ENCODE assay signal across 20 cellular contexts in genomic region chr16:14458576-14458975, GRCh38.
"Had no signal": no experiment of that assay in that cellular context is flagged by ENCODE, and none has a peak within 500 bp of the region (broad histone marks: within the 10 kb centered on the region; RNA-seq: fewer than 3 reads in every experiment).

No MANE protein-coding gene starts in this region.

- H3K4me1 Mint-ChIP-seq: activated naive CD4-positive, alpha-beta T cell treated with anti-CD3 and anti-CD28 coated beads, Interleukin-2, amount 10 ng/mL, durations not matched to agents 7 days and 5 days; activated naive CD8-positive, alpha-beta T cell treated with anti-CD3 and anti-CD28 coated beads, Interleukin-2, amount 50 U/mL, for 24 hours had no signal

- DNase-seq: activated CD4-positive, alpha-beta T cell treated with anti-CD3 and anti-CD28 coated beads, Interleukin-2, amount 50 U/mL, for 1 hour; activated CD4-positive, CD25-positive, alpha-beta regulatory T cell; activated CD8-positive, alpha-beta memory T cell treated with anti-CD3 and anti-CD28 coated beads, Interleukin-2, amount 50 U/mL, for 4 hours; activated effector memory CD4-positive, alpha-beta T cell treated with Interleukin-2 at 50 U/mL for 16 hours; activated naive CD4-positive, alpha-beta T cell treated with anti-CD3 and anti-CD28 coated beads, Interleukin-2, amount 10 ng/mL, durations not matched to agents 7 days and 5 days; activated naive CD8-positive, alpha-beta T cell treated with anti-CD3 and anti-CD28 coated beads, Interleukin-2, amount 50 U/mL, for 24 hours; activated T-cell treated with anti-CD3 and anti-CD28 coated beads, Interleukin-2, amount 50 U/mL, for 4 hours; anterior cingulate cortex; erythroblast; head of caudate nucleus; left cardiac atrium; naive thymus-derived CD8-positive, alpha-beta T cell; retina; stimulated activated CD4-positive, alpha-beta T cell treated with anti-CD3 and anti-CD28 coated beads, Interleukin-2, amount 100 ng/mL, for 24 hours; stimulated activated naive CD4-positive, alpha-beta T cell treated with Interleukin-2 at 50 U/mL for 16 hours; substantia nigra; T-cell; tibial artery; uterus had no signal

- H3K4me3 Mint-ChIP-seq: activated naive CD4-positive, alpha-beta T cell treated with anti-CD3 and anti-CD28 coated beads, Interleukin-2, amount 10 ng/mL, durations not matched to agents 7 days and 5 days; activated naive CD8-positive, alpha-beta T cell treated with anti-CD3 and anti-CD28 coated beads, Interleukin-2, amount 50 U/mL, for 24 hours; activated T-cell treated with anti-CD3 and anti-CD28 coated beads, Interleukin-2, amount 50 U/mL, for 4 hours; naive thymus-derived CD8-positive, alpha-beta T cell; T-cell had no signal

- H3K27me3 Mint-ChIP-seq: activated naive CD4-positive, alpha-beta T cell treated with anti-CD3 and anti-CD28 coated beads, Interleukin-2, amount 10 ng/mL, durations not matched to agents 7 days and 5 days; activated naive CD8-positive, alpha-beta T cell treated with anti-CD3 and anti-CD28 coated beads, Interleukin-2, amount 50 U/mL, for 24 hours; naive thymus-derived CD8-positive, alpha-beta T cell; T-cell had no signal

- H3K27ac Mint-ChIP-seq: activated naive CD4-positive, alpha-beta T cell treated with anti-CD3 and anti-CD28 coated beads, Interleukin-2, amount 10 ng/mL, durations not matched to agents 7 days and 5 days; activated naive CD8-positive, alpha-beta T cell treated with anti-CD3 and anti-CD28 coated beads, Interleukin-2, amount 50 U/mL, for 24 hours; T-cell had no signal

- H3K4me1 ChIP-seq: tibial artery, uterus had no signal

- H3K9me3 ChIP-seq: uterus had no signal

- H3K9me3 Mint-ChIP-seq: activated T-cell treated with anti-CD3 and anti-CD28 coated beads, Interleukin-2, amount 50 U/mL, for 4 hours; T-cell had no signal

- H3K36me3 ChIP-seq: uterus had no signal

- H3K4me3 ChIP-seq: coronary artery, tibial artery, uterus had no signal

- ATAC-seq: activated naive CD8-positive, alpha-beta T cell treated with anti-CD3 and anti-CD28 coated beads, Interleukin-2, amount 50 U/mL, for 24 hours; activated T-cell treated with anti-CD3 and anti-CD28 coated beads, Interleukin-2, amount 50 U/mL, for 4 hours; left cardiac atrium; naive thymus-derived CD8-positive, alpha-beta T cell; T-cell had no signal

- H3K27me3 ChIP-seq: tibial artery, uterus had no signal

- H3K27ac ChIP-seq: coronary artery, tibial artery, uterus had no signal
